Comparison of ENCODE assay signal across 8 cellular contexts in the genomic region with DNA sequence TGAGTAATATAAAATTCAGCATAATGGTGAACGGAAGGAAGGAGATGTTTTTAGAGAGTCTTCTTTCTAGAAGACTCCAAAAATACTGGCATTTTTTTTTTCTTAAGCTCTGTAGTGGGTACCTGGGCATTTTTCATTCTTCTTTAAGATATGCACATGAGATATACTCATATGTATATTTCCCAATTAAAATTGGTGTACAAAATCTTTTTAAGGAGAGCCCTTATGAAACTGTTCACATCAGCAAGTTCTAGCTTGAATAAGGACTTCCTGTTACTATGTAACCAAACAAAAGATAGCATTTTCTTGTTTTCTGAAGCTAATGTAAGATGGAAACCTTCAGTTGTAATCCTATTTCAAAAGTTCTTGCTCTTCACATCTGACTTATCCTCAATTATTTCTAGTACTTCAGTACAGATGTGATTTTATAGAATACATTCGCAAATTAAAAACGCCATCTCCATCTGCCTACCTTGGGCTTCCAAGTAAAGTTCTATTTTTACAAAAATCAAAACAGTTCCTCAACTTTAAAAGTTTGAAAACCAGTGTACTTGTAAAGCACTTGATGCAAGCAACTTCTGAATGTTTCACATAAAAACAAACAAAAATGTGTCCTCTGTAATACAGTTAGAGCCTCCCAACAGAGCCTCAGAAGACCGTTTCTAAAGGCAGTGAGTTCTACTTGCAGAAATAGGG. TPM values are rescaled to one million over a fixed set of nuclear protein-coding genes. Genes with fewer than 3 reads are reported as not detected.
DNase-seq lines count a peak whose midpoint lies in the region; ATAC-seq and TF ChIP-seq lines count a peak whose summit lies in the region.

No MANE protein-coding gene starts in this region.

- no peaks in the 10 kb centered on the region for H3K27me3 Mint-ChIP-seq in activated T-helper 2 cell treated with anti-CD3 and anti-CD28 coated beads, Interferon-gamma antibody, Interleukin-2, Interleukin-4, amounts not matched to agents 10 μg/mL and 5 μg/mL and 100 μg/mL, durations not matched to agents 14 hours and 24 hours and 36 hours (ENCODE audit: low read depth)

- ATAC-seq in GM21381 (IDR thresholded peaks at IDR 0.05; ENCODE audit: unreplicated experiment) = peak; percentile 27
- ATAC-seq in right cardiac atrium = peak in 1 of 2 donors; percentile 18
- no peak for ATAC-seq in gastrocnemius medialis

- H3K36me3 Mint-ChIP-seq in activated T-helper 2 cell treated with anti-CD3 and anti-CD28 coated beads, Interferon-gamma antibody, Interleukin-2, Interleukin-4, amounts not matched to agents 10 μg/mL and 5 μg/mL and 100 μg/mL, durations not matched to agents 14 hours and 24 hours and 36 hours (ENCODE audit: low read depth) = peaks cover 10% of the 10 kb centered on the region

- no peak overlapping the region for H3K4me3 ChIP-seq in KMS-11 (IDR thresholded peaks at IDR 0.05; ENCODE audit: insufficient read depth, low read depth, low read length)
- H3K4me3 ChIP-seq in right cardiac atrium (ENCODE audit: low read length) = peak overlapping the region; percentile 75
- H3K4me3 ChIP-seq in gastrocnemius medialis = peak overlapping the region; percentile 83 to 91 (median 88)

- in situ Hi-C loops in G401 (cut with HindIII; ENCODE audit: low sequenced_read_pairs) = no loop called here
- in situ Hi-C loops in gastrocnemius medialis (cut with MboI; ENCODE audit: low sequenced_read_pairs in 4 of 4) = no loop called here

- H3K79me2 ChIP-seq in KMS-11 (ENCODE audit: insufficient read depth, low read depth) = peaks cover 39% of the 10 kb centered on the region

- TF ChIP-seq CTCF in KMS-11 (conservative IDR thresholded peaks at IDR 0.05; ENCODE audit: low read depth, low read length) (no peak), gastrocnemius medialis (IDR thresholded peaks at IDR 0.05 in 4 of 5, conservative IDR thresholded peaks at IDR 0.05 in 1 of 5) (no peak)

- peak; percentile 54 for DNase-seq in G401 (ENCODE audit: low spot score)
- no peak for DNase-seq in activated T-helper 2 cell treated with anti-CD3 and anti-CD28 coated beads, Interferon-gamma antibody, Interleukin-2, Interleukin-4, amounts not matched to agents 10 μg/mL and 5 μg/mL and 100 μg/mL, durations not matched to agents 14 hours and 24 hours and 36 hours (ENCODE audit: low spot score)
- DNase-seq in right cardiac atrium = no peak
- DNase-seq in gastrocnemius medialis = no peak
- no peak for DNase-seq in effector CD8-positive, alpha-beta T cell (lab: John Stamatoyannopoulos, UW)
- DNase-seq in SK-N-DZ (ENCODE audit: low spot score) = no peak

- H3K4me1 Mint-ChIP-seq in activated T-helper 2 cell treated with anti-CD3 and anti-CD28 coated beads, Interferon-gamma antibody, Interleukin-2, Interleukin-4, amounts not matched to agents 10 μg/mL and 5 μg/mL and 100 μg/mL, durations not matched to agents 14 hours and 24 hours and 36 hours (ENCODE audit: low read depth) = peaks cover 53% of the 10 kb centered on the region

- H3K27ac Mint-ChIP-seq in activated T-helper 2 cell treated with anti-CD3 and anti-CD28 coated beads, Interferon-gamma antibody, Interleukin-2, Interleukin-4, amounts not matched to agents 10 μg/mL and 5 μg/mL and 100 μg/mL, durations not matched to agents 14 hours and 24 hours and 36 hours = peak overlapping the region; percentile 99

- H3K9me3 Mint-ChIP-seq in activated T-helper 2 cell treated with anti-CD3 and anti-CD28 coated beads, Interferon-gamma antibody, Interleukin-2, Interleukin-4, amounts not matched to agents 10 μg/mL and 5 μg/mL and 100 μg/mL, durations not matched to agents 14 hours and 24 hours and 36 hours = no peaks in the 10 kb centered on the region

- H3K27me3 ChIP-seq in KMS-11 (ENCODE audit: insufficient read depth, low read depth) = no peaks in the 10 kb centered on the region
- no peaks in the 10 kb centered on the region for H3K27me3 ChIP-seq in right cardiac atrium (ENCODE audit: control insufficient read depth, insufficient read depth)
- H3K27me3 ChIP-seq in gastrocnemius medialis = no peaks in the 10 kb centered on the region

- TF ChIP-seq POLR2A in gastrocnemius medialis (IDR thresholded peaks at IDR 0.05) = no peak

- peak overlapping the region; percentile 98 for H3K27ac ChIP-seq in KMS-11
- peak overlapping the region; percentile 95 for H3K27ac ChIP-seq in right cardiac atrium (ENCODE audit: low read length)
- H3K27ac ChIP-seq in gastrocnemius medialis = peak overlapping the region; percentile 93 to 95 (median 94)

- intact Hi-C loops in activated T-helper 2 cell treated with anti-CD3 and anti-CD28 coated beads, Interferon-gamma antibody, Interleukin-2, Interleukin-4, amounts not matched to agents 10 μg/mL and 5 μg/mL and 100 μg/mL, durations not matched to agents 14 hours and 24 hours and 36 hours (cut with micrococcal nuclease) = loop anchor here (1.0 to 10.0 kb wide), 6 partner anchors 229 to 1708 kb away; partner anchors contain the start of genes KLHL32, MMS22L, NDUFAF4 and UFL1
- intact Hi-C loops in right cardiac atrium (cut with DNase I) (no loop called here), gastrocnemius medialis (cut with DNase I; ENCODE audit: low total_unique reads) (no loop called here)

- peak overlapping the region; percentile 59 for H2AFZ ChIP-seq in KMS-11 (ENCODE audit: low read depth)

- H3K4me1 ChIP-seq in KMS-11 (ENCODE audit: low read depth, poor library complexity, severe bottlenecking) (peaks cover 24% of the 10 kb centered on the region), right cardiac atrium (ENCODE audit: control insufficient read depth, insufficient read depth, low read length) (no peaks in the 10 kb centered on the region), gastrocnemius medialis (peaks cover 18 to 31% of the 10 kb centered on the region in 2 donors)

- WGBS in right cardiac atrium = 4% methylated on average over 4 of the region's 4 CpGs

- peak overlapping the region; percentile 92 for H3K9ac ChIP-seq in KMS-11

- H3K9me3 ChIP-seq in right cardiac atrium (ENCODE audit: control insufficient read depth, low read length) = no peaks in the 10 kb centered on the region
- H3K9me3 ChIP-seq in gastrocnemius medialis = no peaks in the 10 kb centered on the region

- H3K4me3 Mint-ChIP-seq in activated T-helper 2 cell treated with anti-CD3 and anti-CD28 coated beads, Interferon-gamma antibody, Interleukin-2, Interleukin-4, amounts not matched to agents 10 μg/mL and 5 μg/mL and 100 μg/mL, durations not matched to agents 14 hours and 24 hours and 36 hours (ENCODE audit: low read depth) = peak overlapping the region; percentile 95

- H3K4me2 ChIP-seq in KMS-11 = peak overlapping the region; percentile 66

- no peaks in the 10 kb centered on the region for H3K36me3 ChIP-seq in KMS-11 (ENCODE audit: insufficient read depth)
- H3K36me3 ChIP-seq in gastrocnemius medialis = no peaks in the 10 kb centered on the region

- no peaks in the 10 kb centered on the region for H4K20me1 ChIP-seq in KMS-11 (ENCODE audit: insufficient read depth)

RNA-seq across cellular contexts. Expression of gene MANEA, which starts 0.6 kb away (rescaled TPM):
- total RNA-seq in G401 (2014; rRNA removed; shearing (Covaris generic)) = 5.8 and 8.9 TPM in 2 replicates
- total RNA-seq in activated T-helper 2 cell treated with anti-CD3 and anti-CD28 coated beads, Interferon-gamma antibody, Interleukin-2, Interleukin-4, amounts not matched to agents 10 μg/mL and 5 μg/mL and 100 μg/mL, durations not matched to agents 14 hours and 24 hours and 36 hours = 22.5 and 23.1 TPM in 2 replicates
- total RNA-seq in right cardiac atrium = 10 to 100 TPM in 1 of 4 donors, 1 to 10 TPM in 3; 6.5 to 10.4 (median 8.7) TPM
- polyA plus RNA-seq in right cardiac atrium = 4.6 TPM
- 1 to 10 TPM; 1.7 to 4.5 (median 2.8) TPM for total RNA-seq in gastrocnemius medialis
- polyA plus RNA-seq in SK-N-DZ (2014; cell fraction: cytosol; rRNA removed) = 10.0 and 11.9 TPM in 2 replicates
- polyA plus RNA-seq in SK-N-DZ (2014; cell fraction: nucleus; rRNA removed) = 4.7 and 6.9 TPM in 2 replicates
